In the genomic region with DNA sequence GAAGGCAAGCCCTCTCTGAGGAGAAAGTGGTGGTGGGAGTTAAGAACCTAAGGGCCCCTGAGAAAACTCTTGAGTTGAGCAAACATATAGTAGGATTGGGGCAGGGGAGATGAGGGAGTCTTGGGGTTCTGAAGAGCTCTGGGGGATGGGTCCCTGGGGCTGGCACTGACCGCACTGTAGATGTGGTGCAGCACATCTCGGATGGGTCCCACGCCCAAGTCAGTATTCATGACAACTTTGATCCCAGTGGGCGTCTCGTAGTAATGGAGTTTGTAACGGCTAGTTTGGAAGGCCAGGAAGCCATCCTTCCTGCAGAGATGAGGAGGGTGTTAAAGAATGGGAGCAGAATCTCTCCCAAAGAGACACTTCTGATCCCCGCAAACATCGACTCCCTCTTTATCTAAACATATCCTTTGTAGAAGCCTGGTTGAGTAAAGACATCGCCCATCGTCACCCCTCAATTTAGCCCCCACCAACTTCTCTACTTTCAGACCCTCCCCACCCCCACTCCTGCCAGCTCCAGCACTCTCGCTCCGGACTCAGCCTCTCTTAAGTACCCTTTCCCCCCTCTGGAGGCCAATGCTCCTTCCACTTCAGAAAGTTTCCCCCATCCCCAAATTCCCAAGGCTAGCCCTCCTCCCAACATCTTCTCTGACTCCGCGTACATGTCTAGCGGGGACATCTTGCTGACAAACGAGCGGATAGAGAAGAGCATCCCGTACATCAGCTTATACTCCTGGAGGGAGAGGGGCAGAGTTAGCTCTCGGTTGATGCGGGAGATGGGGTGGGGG, we compare ENCODE assay signal across 1 cellular context.
TF ChIP-seq lines count a peak whose summit lies in the region.

No MANE protein-coding gene starts in this region.

TF ChIP-seq in endothelial cell of umbilical vein, 7 proteins besides CTCF, POLR2A, EP300 and RAD21:
- no peak for TF ChIP-seq POLR2AphosphoS5 (IDR thresholded peaks at IDR 0.05; ENCODE audit: insufficient read depth, low read depth, low read length)
- no peak for TF ChIP-seq MYC (IDR thresholded peaks at IDR 0.05; ENCODE audit: low read depth, low read length)
- TF ChIP-seq EZH2 (IDR thresholded peaks at IDR 0.05; ENCODE audit: borderline replicate concordance, low read depth, low read length, severe bottlenecking): no peak
- TF ChIP-seq GATA2 (IDR thresholded peaks at IDR 0.05; ENCODE audit: insufficient read depth, insufficient read length, low read depth, low read length): no peak
- no peak for TF ChIP-seq JUN (IDR thresholded peaks at IDR 0.05; ENCODE audit: borderline replicate concordance, insufficient read depth, insufficient read length, low read depth)
- TF ChIP-seq FOS (IDR thresholded peaks at IDR 0.05; ENCODE audit: borderline replicate concordance, insufficient read depth, low read length): no peak
- TF ChIP-seq, protein P1, sequence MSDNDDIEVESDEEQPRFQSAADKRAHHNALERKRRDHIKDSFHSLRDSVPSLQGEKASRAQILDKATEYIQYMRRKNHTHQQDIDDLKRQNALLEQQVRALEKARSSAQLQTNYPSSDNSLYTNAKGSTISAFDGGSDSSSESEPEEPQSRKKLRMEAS (IDR thresholded peaks at IDR 0.05; ENCODE audit: insufficient read depth, insufficient read length): no peak
